ENCODE assay signal across 12 cellular contexts in the genomic region with DNA sequence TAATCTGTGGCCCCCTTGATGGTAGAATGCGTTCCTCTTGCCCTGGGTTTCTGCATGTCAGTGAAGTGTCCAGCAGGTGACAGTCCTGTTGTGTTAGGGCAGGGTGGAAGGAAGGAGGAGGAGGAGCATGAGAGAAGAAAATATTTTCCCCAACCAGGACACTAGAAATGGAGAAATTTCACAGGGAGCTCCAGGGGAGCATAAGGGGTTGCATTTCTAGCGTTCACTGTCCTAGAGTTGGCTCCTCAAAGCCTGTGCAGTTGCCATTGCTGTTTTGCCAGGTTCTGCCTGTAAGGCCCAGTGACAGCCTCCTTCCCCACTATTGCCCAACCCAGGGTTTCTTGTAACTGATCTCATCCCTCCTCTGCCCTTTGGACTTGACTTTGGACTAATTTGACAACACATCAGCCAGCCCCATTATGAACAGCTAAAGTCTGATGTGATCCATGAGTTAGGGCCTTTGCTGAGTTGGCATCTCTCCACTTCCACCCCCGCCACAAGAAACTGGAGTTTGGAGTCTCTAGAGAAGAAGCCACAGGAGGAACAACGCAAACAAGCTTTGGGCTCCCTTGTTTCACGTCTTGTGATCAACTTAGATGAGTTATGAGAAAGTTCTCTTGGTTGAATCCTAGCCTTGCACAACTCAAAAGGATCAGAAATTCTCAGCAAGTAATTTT. TPM values are rescaled to one million over a fixed set of nuclear protein-coding genes. Genes with fewer than 3 reads are reported as not detected.
DNase-seq lines count a peak whose midpoint lies in the region; ATAC-seq and TF ChIP-seq lines count a peak whose summit lies in the region.
"Had no signal": no experiment of that assay in that cellular context is flagged by ENCODE, and none has a peak within 500 bp of the region (broad histone marks: within the 10 kb centered on the region; RNA-seq: fewer than 3 reads in every experiment).

No MANE protein-coding gene starts in this region.

- TF ChIP-seq RAD21 in liver (IDR thresholded peaks at IDR 0.05) = peak; percentile 57 to 71

- POLR2A ChIA-PET in GM10248 (lab: Yijun Ruan, JAX) = no interaction called here
- POLR2A ChIA-PET in naive thymus-derived CD4-positive, alpha-beta T cell (lab: Charles Lee) = interaction anchor here (0.6 to 1.1 kb wide), 2 partner anchors 14 to 30 kb away, joined by 3 read pairs; partner anchors contain the start of gene FAM50B

- H3K36me3 Mint-ChIP-seq in endodermal cell (ENCODE audit: low read depth) = no peaks in the 10 kb centered on the region
- H3K36me3 Mint-ChIP-seq in naive thymus-derived CD4-positive, alpha-beta T cell = no peaks in the 10 kb centered on the region

- no peak overlapping the region for H3K4me3 Mint-ChIP-seq in endodermal cell
- H3K4me3 Mint-ChIP-seq in naive thymus-derived CD4-positive, alpha-beta T cell = no peak overlapping the region

- CTCF ChIA-PET in GM10248 (lab: Yijun Ruan, JAX) = interaction anchor here (0.7 kb wide), 1 partner anchor 8 kb away, joined by 3 read pairs; no protein-coding TSS in a partner anchor
- CTCF ChIA-PET in naive thymus-derived CD4-positive, alpha-beta T cell (lab: Charles Lee) = no interaction called here

- H3K4me1 Mint-ChIP-seq in endodermal cell = no peaks in the 10 kb centered on the region
- H3K4me1 Mint-ChIP-seq in naive thymus-derived CD4-positive, alpha-beta T cell = no peaks in the 10 kb centered on the region

- intact Hi-C loops in naive thymus-derived CD4-positive, alpha-beta T cell (cut with micrococcal nuclease) = no loop called here

- H3K9ac ChIP-seq in endodermal cell (ENCODE audit: extremely low read depth, low read length, poor library complexity, severe bottlenecking) (no peak overlapping the region), liver (ENCODE audit: low read depth in 1 of 2, low read length in 2 of 2) (peak overlapping the region in 1 of 2 donors; percentile 79)

- H3K4me1 ChIP-seq in endodermal cell (ENCODE audit: control insufficient read depth, insufficient read depth, low read length) (no peaks in the 10 kb centered on the region), liver (ENCODE audit: control insufficient read depth in 4 of 4, insufficient read depth in 4 of 4, low read length in 3 of 4) (peaks cover 4 to 31% (median 16%) of the 10 kb centered on the region in 4 donors), suprapubic skin (peaks cover 3% of the 10 kb centered on the region)
- H3K4me1 ChIP-seq in naive thymus-derived CD4-positive, alpha-beta T cell (ENCODE audit: control insufficient read depth in 2 of 2, insufficient read depth in 2 of 2, low read length in 2 of 2) = no peaks in the 10 kb centered on the region

- no peak overlapping the region for H3K27ac ChIP-seq in endodermal cell (ENCODE audit: low read depth, low read length)
- peak overlapping the region; percentile 92 to 94 for H3K27ac ChIP-seq in liver (ENCODE audit: low read depth in 1 of 2, low read length in 2 of 2)
- peak overlapping the region; percentile 27 for H3K27ac ChIP-seq in suprapubic skin
- H3K27ac ChIP-seq in naive thymus-derived CD4-positive, alpha-beta T cell (ENCODE audit: low read depth, low read length) = no peak overlapping the region

- TF ChIP-seq EP300 in suprapubic skin (IDR thresholded peaks at IDR 0.05) = no peak

- no peaks in the 10 kb centered on the region for H3K9me3 Mint-ChIP-seq in endodermal cell
- peaks cover 0 to 2% (median 0%) of the 10 kb centered on the region in 11 donors for H3K9me3 Mint-ChIP-seq in naive thymus-derived CD4-positive, alpha-beta T cell

- no peaks in the 10 kb centered on the region for H3K36me3 ChIP-seq in endodermal cell (ENCODE audit: control insufficient read depth, insufficient read depth, low read length)
- no peaks in the 10 kb centered on the region for H3K36me3 ChIP-seq in liver (ENCODE audit: control insufficient read depth in 4 of 4, insufficient read depth in 3 of 4, low read depth in 1 of 4, low read length in 3 of 4)
- no peaks in the 10 kb centered on the region for H3K36me3 ChIP-seq in suprapubic skin
- H3K36me3 ChIP-seq in naive thymus-derived CD4-positive, alpha-beta T cell (ENCODE audit: control insufficient read depth in 2 of 3, insufficient read depth in 3 of 3, low read length in 3 of 3) = no peaks in the 10 kb centered on the region

- no peaks in the 10 kb centered on the region for H3K27me3 Mint-ChIP-seq in endodermal cell (ENCODE audit: insufficient read depth)
- peaks cover 0 to 19% (median 11%) of the 10 kb centered on the region in 5 donors for H3K27me3 Mint-ChIP-seq in naive thymus-derived CD4-positive, alpha-beta T cell

- H3K27me3 ChIP-seq in endodermal cell (ENCODE audit: control insufficient read depth, insufficient read depth, low read length, poor library complexity, severe bottlenecking) (no peaks in the 10 kb centered on the region), liver (ENCODE audit: control insufficient read depth in 4 of 4, insufficient read depth in 4 of 4, low read length in 3 of 4) (no peaks in the 10 kb centered on the region), suprapubic skin (no peaks in the 10 kb centered on the region)
- no peaks in the 10 kb centered on the region for H3K27me3 ChIP-seq in naive thymus-derived CD4-positive, alpha-beta T cell (ENCODE audit: control insufficient read depth in 2 of 2, insufficient read depth in 2 of 2, low read length in 2 of 2)

- no peak for ATAC-seq in HG02759 (IDR thresholded peaks at IDR 0.05; ENCODE audit: unreplicated experiment)
- no peak for ATAC-seq in GM21619 (IDR thresholded peaks at IDR 0.05; ENCODE audit: unreplicated experiment)
- no peak for ATAC-seq in naive thymus-derived CD4-positive, alpha-beta T cell

- H3K9me3 ChIP-seq in endodermal cell (ENCODE audit: control insufficient read depth, low read length) (no peaks in the 10 kb centered on the region), liver (ENCODE audit: control insufficient read depth in 4 of 4, low read length in 3 of 4) (no peaks in the 10 kb centered on the region), suprapubic skin (no peaks in the 10 kb centered on the region)
- H3K9me3 ChIP-seq in naive thymus-derived CD4-positive, alpha-beta T cell (ENCODE audit: control insufficient read depth in 2 of 3, low read length in 3 of 3) = no peaks in the 10 kb centered on the region

- H3K4me3 ChIP-seq in endodermal cell (ENCODE audit: low read length) (no peak overlapping the region), liver (ENCODE audit: low read depth in 1 of 3, low read length in 3 of 3) (no peak overlapping the region), suprapubic skin (no peak overlapping the region)
- no peak overlapping the region for H3K4me3 ChIP-seq in naive thymus-derived CD4-positive, alpha-beta T cell (ENCODE audit: low read length)

- no peak for TF ChIP-seq POLR2A in suprapubic skin (IDR thresholded peaks at IDR 0.05)

- TF ChIP-seq CTCF in endodermal cell (conservative IDR thresholded peaks at IDR 0.05) = peak; percentile 59
- peak; percentile 25 for TF ChIP-seq CTCF in liver (IDR thresholded peaks at IDR 0.05; ENCODE audit: low read depth, low read length, missing input control)
- no peak for TF ChIP-seq CTCF in suprapubic skin (IDR thresholded peaks at IDR 0.05)
- no peak for TF ChIP-seq CTCF in GM10248 (IDR thresholded peaks at IDR 0.05; ENCODE audit: control extremely low read depth, extremely low read depth, low read depth, missing control alignments)

- peak; percentile 47 for DNase-seq in LoVo (ENCODE audit: low spot score)
- DNase-seq in endodermal cell = no peak
- peak in 1 of 2 donors; percentile 78 for DNase-seq in suprapubic skin (ENCODE audit: low spot score in 2 of 2)
- no peak for DNase-seq in GM10248 (ENCODE audit: extremely low spot score)
- DNase-seq in naive thymus-derived CD4-positive, alpha-beta T cell = no peak
- DNase-seq: activated CD8-positive, alpha-beta memory T cell treated with anti-CD3 and anti-CD28 coated beads, Interleukin-2, amount 50 U/mL, for 48 hours; NCI-H2107; OCI-M1; stimulated activated naive CD4-positive, alpha-beta T cell treated with Interleukin-2 at 50 U/mL for 16 hours had no signal

- WGBS in endodermal cell (ENCODE audit: insufficient coverage in 1 of 2, insufficient read length in 1 of 2), 2 experiments = 87 to 93% methylated on average over 3 to 5 of the region's 5 CpGs
- WGBS in liver = 27% methylated on average over 5 of the region's 5 CpGs
- 72% methylated on average over 5 of the region's 5 CpGs for WGBS in suprapubic skin

- H3K27ac Mint-ChIP-seq in endodermal cell = no peak overlapping the region
- no peak overlapping the region for H3K27ac Mint-ChIP-seq in naive thymus-derived CD4-positive, alpha-beta T cell

TF ChIP-seq in liver, 16 proteins besides CTCF, POLR2A, EP300 and RAD21 (continues in another document):
- TF ChIP-seq SP1 (IDR thresholded peaks at IDR 0.05) (peak; percentile 100), RXRA (IDR thresholded peaks at IDR 0.05) (peak; percentile 93 to 98), FOXA2 (IDR thresholded peaks at IDR 0.05) (peak; percentile 35), EGR1 (IDR thresholded peaks at IDR 0.05; ENCODE audit: low read depth in 2 of 2) (peak; percentile 89 to 95), YY1 (IDR thresholded peaks at IDR 0.05) (peak; percentile 95), HNF4A (conservative IDR thresholded peaks at IDR 0.05) (peak; percentile 100)
- TF ChIP-seq, protein P1, sequence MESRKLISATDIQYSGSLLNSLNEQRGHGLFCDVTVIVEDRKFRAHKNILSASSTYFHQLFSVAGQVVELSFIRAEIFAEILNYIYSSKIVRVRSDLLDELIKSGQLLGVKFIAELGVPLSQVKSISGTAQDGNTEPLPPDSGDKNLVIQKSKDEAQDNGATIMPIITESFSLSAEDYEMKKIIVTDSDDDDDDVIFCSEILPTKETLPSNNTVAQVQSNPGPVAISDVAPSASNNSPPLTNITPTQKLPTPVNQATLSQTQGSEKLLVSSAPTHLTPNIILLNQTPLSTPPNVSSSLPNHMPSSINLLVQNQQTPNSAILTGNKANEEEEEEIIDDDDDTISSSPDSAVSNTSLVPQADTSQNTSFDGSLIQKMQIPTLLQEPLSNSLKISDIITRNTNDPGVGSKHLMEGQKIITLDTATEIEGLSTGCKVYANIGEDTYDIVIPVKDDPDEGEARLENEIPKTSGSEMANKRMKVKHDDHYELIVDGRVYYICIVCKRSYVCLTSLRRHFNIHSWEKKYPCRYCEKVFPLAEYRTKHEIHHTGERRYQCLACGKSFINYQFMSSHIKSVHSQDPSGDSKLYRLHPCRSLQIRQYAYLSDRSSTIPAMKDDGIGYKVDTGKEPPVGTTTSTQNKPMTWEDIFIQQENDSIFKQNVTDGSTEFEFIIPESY (IDR thresholded peaks at IDR 0.05) = peak; percentile 96

RNA-seq across cellular contexts. Expression of gene FAM50B, which starts 14.0 kb away (rescaled TPM):
- total RNA-seq in endodermal cell = 1 to 10 TPM; 2.8 to 3.7 TPM
- 0.57 TPM for polyA plus RNA-seq in endodermal cell (2013, experiment 1 of 2)
- polyA plus RNA-seq in endodermal cell (2013, experiment 2 of 2) = 0.50 TPM
- total RNA-seq in liver = 10 to 100 TPM in 1 of 2 donors, 1 to 10 TPM in 1; 8.8 to 10.2 TPM
- 10 to 100 TPM; 11.9 to 12.3 TPM for polyA plus RNA-seq in liver
- 10 to 100 TPM in 3 of 4 donors, 1 to 10 TPM in 1; 8.5 to 15.7 (median 11.6) TPM for total RNA-seq in suprapubic skin
- 10 to 100 TPM in 3 of 5 experiments, 1 to 10 TPM in 2; 3.4 to 14.1 (median 12.0) TPM for total RNA-seq in naive thymus-derived CD4-positive, alpha-beta T cell
- polyA plus RNA-seq in naive thymus-derived CD4-positive, alpha-beta T cell = 10 to 100 TPM in 1 of 2 donors, 1 to 10 TPM in 1; 6.4 to 22.9 TPM

Comparison
In these comparisons a context has a peak if more than half of its experiments do, and no peak if none do; other contexts are left out.
1. H3K27ac ChIP-seq: peak in liver (2 of 2) and suprapubic skin (single experiment); none in endodermal cell (single experiment) and naive thymus-derived CD4-positive, alpha-beta T cell (single experiment).
2. CTCF ChIP-seq: peak in endodermal cell (single experiment) and liver (single experiment); none in suprapubic skin (0 of 2) and GM10248 (single experiment).